ENCODE assay signal across 7 cellular contexts in the genomic region with DNA sequence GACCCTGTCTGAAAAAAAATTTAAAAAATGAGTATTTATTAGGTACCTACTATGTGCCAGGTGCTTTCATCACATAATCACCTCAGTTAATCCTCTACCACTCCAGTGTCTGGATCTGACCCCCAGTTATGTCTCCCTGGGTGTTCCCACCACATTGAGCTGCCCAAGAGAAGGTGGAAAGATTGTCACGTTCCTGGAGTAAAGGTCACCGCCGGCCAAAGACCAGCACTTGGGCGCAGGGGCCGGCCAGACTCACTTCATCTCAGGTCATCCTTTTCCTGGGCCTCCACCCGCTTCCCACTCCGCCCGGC. TPM values are rescaled to one million over a fixed set of nuclear protein-coding genes. Genes with fewer than 3 reads are reported as not detected.
DNase-seq lines count a peak whose midpoint lies in the region; ATAC-seq, FAIRE-seq and TF ChIP-seq lines count a peak whose summit lies in the region.

No MANE protein-coding gene starts in this region.

- peak overlapping the region; percentile 93 for H3K4me2 ChIP-seq in keratinocyte (ENCODE audit: control insufficient read depth, extremely low read depth, insufficient read depth, low read depth, low read length)

- peaks cover 37% of the 10 kb centered on the region for H3K36me3 ChIP-seq in HUES6 (ENCODE audit: control insufficient read depth, insufficient read depth, low read length)
- H3K36me3 ChIP-seq in keratinocyte (ENCODE audit: control insufficient read depth in 2 of 2, extremely low read depth in 1 of 2, insufficient read depth in 2 of 2, low read length in 2 of 2): peaks cover 4 to 20% of the 10 kb centered on the region in 2 experiments

- H3K27ac Mint-ChIP-seq in activated naive CD8-positive, alpha-beta T cell treated with anti-CD3 and anti-CD28 coated beads, Interleukin-2, amount 10 ng/mL, durations not matched to agents 7 days and 5 days: peak overlapping the region; percentile 95

- ATAC-seq in activated naive CD8-positive, alpha-beta T cell treated with anti-CD3 and anti-CD28 coated beads, Interleukin-2, amount 10 ng/mL, durations not matched to agents 7 days and 5 days (ENCODE audit: low read depth): no peak
- no peak for ATAC-seq in activated CD4-positive, CD25-positive, alpha-beta regulatory T cell treated with anti-CD3 and anti-CD28 coated beads, Interleukin-2, amount 50 U/mL, for 24 hours

- H3K36me3 Mint-ChIP-seq in activated naive CD8-positive, alpha-beta T cell treated with anti-CD3 and anti-CD28 coated beads, Interleukin-2, amount 10 ng/mL, durations not matched to agents 7 days and 5 days: peaks cover 23% of the 10 kb centered on the region

- FAIRE-seq in keratinocyte (lab: Jason Lieb, UNC): no peak

- DNase-seq in activated naive CD8-positive, alpha-beta T cell treated with anti-CD3 and anti-CD28 coated beads, Interleukin-2, amount 10 ng/mL, durations not matched to agents 7 days and 5 days: no peak
- DNase-seq in keratinocyte (ENCODE audit: low read depth, low spot score) (no peak), substantia nigra (lab: John Stamatoyannopoulos, UW) (no peak), NCI-H345 (lab: John Stamatoyannopoulos, UW) (no peak), NCI-H1417 treated with DMSO at 0.1 percent for 48 hours (lab: John Stamatoyannopoulos, UW) (no peak)

- no peaks in the 10 kb centered on the region for H3K9me3 ChIP-seq in HUES6 (ENCODE audit: control insufficient read depth, insufficient read depth, low read depth, low read length)
- H3K9me3 ChIP-seq in keratinocyte (ENCODE audit: control insufficient read depth, low read depth, low read length): no peaks in the 10 kb centered on the region

- H3K27me3 ChIP-seq in HUES6 (ENCODE audit: control insufficient read depth, insufficient read depth, low read length) (no peaks in the 10 kb centered on the region), keratinocyte (ENCODE audit: control insufficient read depth, extremely low read depth, insufficient read depth, low read length) (no peaks in the 10 kb centered on the region)

- H3K27me3 Mint-ChIP-seq in activated naive CD8-positive, alpha-beta T cell treated with anti-CD3 and anti-CD28 coated beads, Interleukin-2, amount 10 ng/mL, durations not matched to agents 7 days and 5 days: no peaks in the 10 kb centered on the region

- H3K4me3 Mint-ChIP-seq in activated naive CD8-positive, alpha-beta T cell treated with anti-CD3 and anti-CD28 coated beads, Interleukin-2, amount 10 ng/mL, durations not matched to agents 7 days and 5 days: peak overlapping the region; percentile 96

- H3K4me1 ChIP-seq in HUES6 (ENCODE audit: control insufficient read depth, insufficient read depth, low read length) (peaks cover 8% of the 10 kb centered on the region; the same call in 1 of the 2 replicates), keratinocyte (ENCODE audit: control insufficient read depth, extremely low read depth, insufficient read depth, low read length) (peaks cover 40% of the 10 kb centered on the region)

- H3K4me3 ChIP-seq in HUES6 (ENCODE audit: low read depth, low read length) (peak overlapping the region; percentile 79), keratinocyte (ENCODE audit: control insufficient read depth in 2 of 3, extremely low read depth in 1 of 3, insufficient read depth in 2 of 3, low read depth in 1 of 3, low read length in 3 of 3) (peak overlapping the region; percentile 94 to 98 (median 97))

- dilution Hi-C loops in keratinocyte (cut with MboI; ENCODE audit: extremely low pct_ligation_motif_present, low sequenced_read_pairs): no loop called here

- peaks cover 7% of the 10 kb centered on the region for H4K20me1 ChIP-seq in keratinocyte (ENCODE audit: control insufficient read depth, extremely low read depth, insufficient read depth, low read length)

- TF ChIP-seq CTCF in keratinocyte (optimal IDR thresholded peaks at IDR 0.05 in 1 of 3, IDR thresholded peaks at IDR 0.05 in 1 of 3, conservative IDR thresholded peaks at IDR 0.05 in 1 of 3; ENCODE audit: extremely low read depth in 1 of 3, insufficient read depth in 2 of 3, low read length in 3 of 3): no peak

- H3K27ac ChIP-seq in HUES6 (ENCODE audit: low read depth, low read length) (peak overlapping the region; percentile 96; the same call in 1 of the 2 replicates), keratinocyte (ENCODE audit: control insufficient read depth, insufficient read depth, low read length) (peak overlapping the region; percentile 93), substantia nigra (ENCODE audit: low read depth, low read length, poor library complexity, severe bottlenecking) (peak overlapping the region; percentile 97)

- peak overlapping the region; percentile 77 for H2AFZ ChIP-seq in keratinocyte (ENCODE audit: control insufficient read depth, low read length)

- H3K9me1 ChIP-seq in keratinocyte (ENCODE audit: control insufficient read depth, extremely low read depth, insufficient read depth, low read length): peaks cover 6% of the 10 kb centered on the region

- H3K9ac ChIP-seq in HUES6 (ENCODE audit: low read length) (peak overlapping the region; percentile 93), keratinocyte (ENCODE audit: control insufficient read depth, extremely low read depth, insufficient read depth, low read length) (peak overlapping the region; percentile 95)

- POLR2A ChIA-PET in activated naive CD8-positive, alpha-beta T cell treated with anti-CD3 and anti-CD28 coated beads, Interleukin-2, amount 10 ng/mL, durations not matched to agents 7 days and 5 days (lab: Charles Lee): interaction anchor here (0.8 to 3.7 kb wide), 19 partner anchors 9 to 497 kb away, joined by 3 to 33 read pairs (median 5); a partner anchor contains a TSS

- H3K9me3 Mint-ChIP-seq in activated naive CD8-positive, alpha-beta T cell treated with anti-CD3 and anti-CD28 coated beads, Interleukin-2, amount 10 ng/mL, durations not matched to agents 7 days and 5 days: no peaks in the 10 kb centered on the region

- H3K79me2 ChIP-seq in keratinocyte (ENCODE audit: control insufficient read depth, insufficient read depth, low read length): peaks cover 11% of the 10 kb centered on the region

- peaks cover 38% of the 10 kb centered on the region for H3K4me1 Mint-ChIP-seq in activated naive CD8-positive, alpha-beta T cell treated with anti-CD3 and anti-CD28 coated beads, Interleukin-2, amount 10 ng/mL, durations not matched to agents 7 days and 5 days

RNA-seq across cellular contexts. Expression of a gene that starts 0.7 kb away (rescaled TPM):
- total RNA-seq in activated naive CD8-positive, alpha-beta T cell treated with anti-CD3 and anti-CD28 coated beads, Interleukin-2, amount 10 ng/mL, durations not matched to agents 7 days and 5 days: 100 to 1,000 TPM; 118 to 125 TPM
- 45.5 to 62.3 TPM (median 49.5 TPM) in 3 replicates for polyA plus RNA-seq in keratinocyte
- 14.6 TPM for polyA plus RNA-seq in keratinocyte (2011; ENCODE audit: low read depth)
- 33.5 and 60.9 TPM in 2 replicates for polyA plus RNA-seq in keratinocyte (2011; cell fraction: cytosol; rRNA removed)
- 86.7 and 102 TPM in 2 replicates for polyA plus RNA-seq in keratinocyte (2011; cell fraction: nucleus; rRNA removed)
- 27.2 and 63.9 TPM in 2 replicates for polyA plus RNA-seq in keratinocyte (2012; ENCODE audit: low replicate concordance)
- polyA minus RNA-seq in keratinocyte: 34.3 to 67.8 TPM (median 43.6 TPM) in 3 replicates
- polyA minus RNA-seq in keratinocyte (2011; cell fraction: cytosol; rRNA and poly(A)+ RNA removed): 48.7 TPM
- 23.7 and 24.9 TPM in 2 replicates for polyA minus RNA-seq in keratinocyte (2011; cell fraction: nucleus; rRNA and poly(A)+ RNA removed)

RNA-seq across cellular contexts. Expression of a gene that starts 17.7 kb away (rescaled TPM):
- total RNA-seq in activated naive CD8-positive, alpha-beta T cell treated with anti-CD3 and anti-CD28 coated beads, Interleukin-2, amount 10 ng/mL, durations not matched to agents 7 days and 5 days: not detected
- polyA plus RNA-seq in keratinocyte: not detected in 3 replicates
- polyA plus RNA-seq in keratinocyte (2011; ENCODE audit: low read depth): not detected
- not detected in 2 replicates for polyA plus RNA-seq in keratinocyte (2011; cell fraction: cytosol; rRNA removed)
- polyA plus RNA-seq in keratinocyte (2011; cell fraction: nucleus; rRNA removed): not detected in 2 replicates
- not detected in 2 replicates for polyA plus RNA-seq in keratinocyte (2012; ENCODE audit: low replicate concordance)
- polyA minus RNA-seq in keratinocyte: not detected in 3 replicates
- polyA minus RNA-seq in keratinocyte (2011; cell fraction: cytosol; rRNA and poly(A)+ RNA removed): not detected
- not detected in 2 replicates for polyA minus RNA-seq in keratinocyte (2011; cell fraction: nucleus; rRNA and poly(A)+ RNA removed)

RNA-seq across cellular contexts. Expression of a gene that starts 34.4 kb away (rescaled TPM):
- under 1 TPM in 1 of 2 experiments, not detected in 1; 0.19 TPM for total RNA-seq in activated naive CD8-positive, alpha-beta T cell treated with anti-CD3 and anti-CD28 coated beads, Interleukin-2, amount 10 ng/mL, durations not matched to agents 7 days and 5 days
- polyA plus RNA-seq in keratinocyte: not detected in 3 replicates
- polyA plus RNA-seq in keratinocyte (2011; ENCODE audit: low read depth): not detected
- not detected in 2 replicates for polyA plus RNA-seq in keratinocyte (2011; cell fraction: cytosol; rRNA removed)
- not detected in 2 replicates for polyA plus RNA-seq in keratinocyte (2011; cell fraction: nucleus; rRNA removed)
- not detected in 2 replicates for polyA plus RNA-seq in keratinocyte (2012; ENCODE audit: low replicate concordance)
- polyA minus RNA-seq in keratinocyte: not detected in 3 replicates
- polyA minus RNA-seq in keratinocyte (2011; cell fraction: cytosol; rRNA and poly(A)+ RNA removed): not detected
- polyA minus RNA-seq in keratinocyte (2011; cell fraction: nucleus; rRNA and poly(A)+ RNA removed): not detected in 2 replicates

RNA-seq across cellular contexts. Expression of a gene that starts 41.2 kb away (rescaled TPM):
- 100 to 1,000 TPM; 196 to 198 TPM for total RNA-seq in activated naive CD8-positive, alpha-beta T cell treated with anti-CD3 and anti-CD28 coated beads, Interleukin-2, amount 10 ng/mL, durations not matched to agents 7 days and 5 days
- 15.7 to 18.7 TPM (median 16.5 TPM) in 3 replicates for polyA plus RNA-seq in keratinocyte
- 8.0 TPM for polyA plus RNA-seq in keratinocyte (2011; ENCODE audit: low read depth)
- polyA plus RNA-seq in keratinocyte (2011; cell fraction: cytosol; rRNA removed): 4.9 and 5.4 TPM in 2 replicates
- 88.1 and 97.5 TPM in 2 replicates for polyA plus RNA-seq in keratinocyte (2011; cell fraction: nucleus; rRNA removed)
- polyA plus RNA-seq in keratinocyte (2012; ENCODE audit: low replicate concordance): 9.8 and 12.6 TPM in 2 replicates
- 20.5 to 37.5 TPM (median 37.3 TPM) in 3 replicates for polyA minus RNA-seq in keratinocyte
- polyA minus RNA-seq in keratinocyte (2011; cell fraction: cytosol; rRNA and poly(A)+ RNA removed): 8.8 TPM
- 30.6 and 41.7 TPM in 2 replicates for polyA minus RNA-seq in keratinocyte (2011; cell fraction: nucleus; rRNA and poly(A)+ RNA removed)
